ENCODE assay signal across 20 cellular contexts in the genomic region with DNA sequence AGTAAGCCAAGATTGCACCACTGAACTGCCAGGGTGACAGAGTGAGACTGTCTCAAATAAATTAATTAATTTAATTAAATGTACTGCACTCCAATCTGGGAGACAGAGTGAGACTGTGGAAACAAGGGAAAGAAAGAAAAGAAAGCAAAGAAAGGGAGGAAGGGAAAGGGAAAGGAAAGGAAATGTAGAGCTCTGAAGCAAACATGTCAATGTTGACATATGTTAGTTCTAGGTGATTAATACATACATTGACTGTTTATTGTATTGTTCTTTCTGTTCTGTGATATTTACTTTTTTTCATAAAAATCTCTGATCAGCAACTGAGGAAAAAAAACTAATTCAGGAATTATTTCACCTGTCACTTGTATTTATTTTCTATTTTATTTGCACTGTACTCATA.
DNase-seq lines count a peak whose midpoint lies in the region; ATAC-seq, FAIRE-seq and TF ChIP-seq lines count a peak whose summit lies in the region.
"Had no signal": no experiment of that assay in that cellular context is flagged by ENCODE, and none has a peak within 500 bp of the region (broad histone marks: within the 10 kb centered on the region; RNA-seq: fewer than 3 reads in every experiment).

No MANE protein-coding gene starts in this region.

- H3K27me3 ChIP-seq in PC-3 (ENCODE audit: low read length) (no peaks in the 10 kb centered on the region), endothelial cell of umbilical vein (ENCODE audit: control insufficient read depth in 2 of 2, insufficient read depth in 2 of 2, low read length in 2 of 2) (no peaks in the 10 kb centered on the region), trophoblast cell (ENCODE audit: insufficient read depth, low read length) (no peaks in the 10 kb centered on the region)
- H3K27me3 ChIP-seq: gastroesophageal sphincter, right lobe of liver had no signal

- H3K4me3 Mint-ChIP-seq in Calu3 (ENCODE audit: low read depth, unreplicated experiment) = peak overlapping the region; percentile 38
- H3K4me3 Mint-ChIP-seq in activated naive CD4-positive, alpha-beta T cell treated with anti-CD3 and anti-CD28 coated beads, Interleukin-2, amount 10 ng/mL, durations not matched to agents 7 days and 5 days = no peak overlapping the region
- H3K4me3 Mint-ChIP-seq: activated naive CD8-positive, alpha-beta T cell treated with anti-CD3 and anti-CD28 coated beads, Interleukin-2, amount 50 U/mL, for 24 hours; IgD-negative memory B cell; memory B cell; naive thymus-derived CD4-positive, alpha-beta T cell; T-helper 17 cell had no signal

- H3K4me1 ChIP-seq in PC-3 (ENCODE audit: insufficient read depth, low read length) (peaks cover 33% of the 10 kb centered on the region), endothelial cell of umbilical vein (ENCODE audit: control insufficient read depth, extremely low read depth, insufficient read depth, low read length) (peaks cover 26% of the 10 kb centered on the region), trophoblast cell (ENCODE audit: control insufficient read depth in 1 of 2, insufficient read depth in 2 of 2, low read length in 2 of 2) (peaks cover 0 to 2% of the 10 kb centered on the region in 2 experiments)
- H3K4me1 ChIP-seq: parathyroid adenoma, right lobe of liver had no signal

- H4K8ac ChIP-seq in trophoblast cell (ENCODE audit: low read depth, low read length) = no peak overlapping the region

- H3K4me1 Mint-ChIP-seq in Calu3 (ENCODE audit: low read depth, unreplicated experiment) = peaks cover 49% of the 10 kb centered on the region
- H3K4me1 Mint-ChIP-seq in activated naive CD4-positive, alpha-beta T cell treated with anti-CD3 and anti-CD28 coated beads, Interleukin-2, amount 10 ng/mL, durations not matched to agents 7 days and 5 days = no peaks in the 10 kb centered on the region
- H3K4me1 Mint-ChIP-seq: naive thymus-derived CD4-positive, alpha-beta T cell; T-helper 17 cell had no signal

- peaks cover 2% of the 10 kb centered on the region for H3K79me1 ChIP-seq in trophoblast cell (ENCODE audit: low read length)

- no peak for TF ChIP-seq POLR2A in endothelial cell of umbilical vein (IDR thresholded peaks at IDR 0.05; ENCODE audit: low read depth, low read length)

- H3K9me3 ChIP-seq in PC-3 (ENCODE audit: low read length) (no peaks in the 10 kb centered on the region), endothelial cell of umbilical vein (replicated peaks; ENCODE audit: control insufficient read depth, insufficient read depth, low read length) (no peaks in the 10 kb centered on the region), trophoblast cell (ENCODE audit: insufficient read depth, low read depth, low read length) (no peaks in the 10 kb centered on the region)
- H3K9me3 ChIP-seq: gastroesophageal sphincter, right lobe of liver had no signal

- peaks cover 7% of the 10 kb centered on the region for H3F3A ChIP-seq in PC-3 (ENCODE audit: low read length, unreplicated experiment)

- peak overlapping the region; percentile 91 for H3K27ac ChIP-seq in PC-3 (ENCODE audit: low read length)
- H3K27ac ChIP-seq in endothelial cell of umbilical vein (ENCODE audit: insufficient read depth, low read depth, low read length) = peak overlapping the region; percentile 90
- no peak overlapping the region for H3K27ac ChIP-seq in trophoblast cell (ENCODE audit: low read depth, low read length)
- H3K27ac ChIP-seq: parathyroid adenoma, right lobe of liver, WERI-Rb-1 had no signal

- peak overlapping the region; percentile 68 for H4K91ac ChIP-seq in trophoblast cell (ENCODE audit: low read depth, low read length)

- H3K4me3 ChIP-seq in PC-3 (ENCODE audit: low read length) (peak overlapping the region; percentile 23), endothelial cell of umbilical vein (replicated peaks in 1 of 3; ENCODE audit: insufficient read depth in 1 of 3, low read depth in 1 of 3, low read length in 3 of 3) (peak overlapping the region in 1 of 3 experiments; percentile 26), trophoblast cell (ENCODE audit: low read depth, low read length) (no peak overlapping the region)
- H3K4me3 ChIP-seq: gastroesophageal sphincter, right lobe of liver had no signal

- no peak overlapping the region for H3K14ac ChIP-seq in trophoblast cell (ENCODE audit: low read length)

- intact Hi-C loops in Calu3 (cut with micrococcal nuclease; ENCODE audit: unreplicated experiment) = loop anchor here (5.0 to 10.0 kb wide), 3 partner anchors 81 to 143 kb away; partner anchors contain the start of gene DENND5B
- intact Hi-C loops in PC-3 (cut with micrococcal nuclease) = loop anchor here (1.0 to 10.0 kb wide), 3 partner anchors 19 to 93 kb away; no protein-coding TSS in a partner anchor
- intact Hi-C loops in endothelial cell of umbilical vein (cut with micrococcal nuclease) = loop anchor here (1.0 to 2.0 kb wide), 4 partner anchors 15 to 145 kb away; no protein-coding TSS in a partner anchor

- no peaks in the 10 kb centered on the region for H3K9me2 ChIP-seq in PC-3 (replicated peaks; ENCODE audit: low read length)

- H2BK120ac ChIP-seq in trophoblast cell (ENCODE audit: insufficient read depth, low read length, poor library complexity) = no peak overlapping the region

- no TSS peak for BruUV-seq in Calu3 (replicated peaks; lab: Mats Ljungman, UMichigan)
- no TSS peak for BruUV-seq in PC-3 (replicated peaks; lab: Mats Ljungman, UMichigan)
- BruUV-seq in endothelial cell of umbilical vein (replicated peaks; lab: Mats Ljungman, UMichigan) = no TSS peak

- ATAC-seq in PC-3 = peak; percentile 74
- no peak for ATAC-seq in HG03469 (IDR thresholded peaks at IDR 0.05; ENCODE audit: unreplicated experiment)
- no peak for ATAC-seq in GM18870 (IDR thresholded peaks at IDR 0.05; ENCODE audit: unreplicated experiment)
- ATAC-seq: activated naive CD8-positive, alpha-beta T cell treated with anti-CD3 and anti-CD28 coated beads, Interleukin-2, amount 50 U/mL, for 24 hours; gastroesophageal sphincter; naive thymus-derived CD4-positive, alpha-beta T cell; T-helper 17 cell had no signal

- H3K27me3 Mint-ChIP-seq in Calu3 (ENCODE audit: unreplicated experiment) = no peaks in the 10 kb centered on the region
- H3K27me3 Mint-ChIP-seq in activated naive CD4-positive, alpha-beta T cell treated with anti-CD3 and anti-CD28 coated beads, Interleukin-2, amount 10 ng/mL, durations not matched to agents 7 days and 5 days = peaks cover 3% of the 10 kb centered on the region
- H3K27me3 Mint-ChIP-seq: IgD-negative memory B cell, memory B cell had no signal

- H4K12ac ChIP-seq in trophoblast cell (ENCODE audit: low read depth, low read length) = no peak overlapping the region

- CTCF ChIA-PET in Calu3 (lab: Charles Lee) = interaction anchor here (0.6 to 1.7 kb wide), 4 partner anchors 9 to 69 kb away, joined by 3 to 9 read pairs (median 3); no protein-coding TSS in a partner anchor
- CTCF ChIA-PET in PC-3 (lab: Charles Lee) = no interaction called here
- CTCF ChIA-PET in endothelial cell of umbilical vein (lab: Charles Lee) = interaction anchor here (1.0 to 2.6 kb wide), 11 partner anchors 9 to 101 kb away, joined by 3 to 13 read pairs (median 5); no protein-coding TSS in a partner anchor
- CTCF ChIA-PET in activated naive CD4-positive, alpha-beta T cell treated with anti-CD3 and anti-CD28 coated beads, Interleukin-2, amount 10 ng/mL, durations not matched to agents 7 days and 5 days (lab: Charles Lee) = no interaction called here

- no peaks in the 10 kb centered on the region for H3K9me1 ChIP-seq in endothelial cell of umbilical vein (replicated peaks; ENCODE audit: control insufficient read depth, extremely low read depth, insufficient read depth, low read length)

- H3K4ac ChIP-seq in trophoblast cell (ENCODE audit: low read depth, low read length) = no peak overlapping the region

- peak overlapping the region; percentile 84 for H2BK12ac ChIP-seq in trophoblast cell (ENCODE audit: low read length)

- peaks cover 2% of the 10 kb centered on the region for H3K9me3 Mint-ChIP-seq in Calu3 (ENCODE audit: low read depth, unreplicated experiment)
- H3K9me3 Mint-ChIP-seq in activated naive CD4-positive, alpha-beta T cell treated with anti-CD3 and anti-CD28 coated beads, Interleukin-2, amount 10 ng/mL, durations not matched to agents 7 days and 5 days = no peaks in the 10 kb centered on the region
- H3K9me3 Mint-ChIP-seq: activated naive CD8-positive, alpha-beta T cell treated with anti-CD3 and anti-CD28 coated beads, Interleukin-2, amount 50 U/mL, for 24 hours; activated T-helper 2 cell treated with anti-CD3 and anti-CD28 coated beads, Interferon-gamma antibody, Interleukin-2, Interleukin-4, amounts not matched to agents 10 μg/mL and 5 μg/mL and 100 μg/mL, durations not matched to agents 14 hours and 24 hours and 36 hours; IgD-negative memory B cell; memory B cell had no signal

- H2AK5ac ChIP-seq in trophoblast cell (ENCODE audit: low read length) = no peak overlapping the region

- no peak for TF ChIP-seq CTCF in Calu3 (IDR thresholded peaks at IDR 0.05; ENCODE audit: unreplicated experiment)
- TF ChIP-seq CTCF in PC-3 (conservative IDR thresholded peaks at IDR 0.05; ENCODE audit: low read depth, low read length) = no peak
- no peak for TF ChIP-seq CTCF in endothelial cell of umbilical vein (IDR thresholded peaks at IDR 0.05; ENCODE audit: extremely low read depth in 1 of 2, insufficient read depth in 1 of 2, low read depth in 1 of 2, low read length in 2 of 2)

- H4K20me1 ChIP-seq in PC-3 (ENCODE audit: low read length) (no peaks in the 10 kb centered on the region), endothelial cell of umbilical vein (replicated peaks; ENCODE audit: control insufficient read depth, extremely low read depth, insufficient read depth, low read length) (no peaks in the 10 kb centered on the region)

- peak overlapping the region; percentile 80 for H3K27ac Mint-ChIP-seq in Calu3 (ENCODE audit: unreplicated experiment)
- H3K27ac Mint-ChIP-seq in activated naive CD4-positive, alpha-beta T cell treated with anti-CD3 and anti-CD28 coated beads, Interleukin-2, amount 10 ng/mL, durations not matched to agents 7 days and 5 days = no peak overlapping the region
- H3K27ac Mint-ChIP-seq: activated naive CD8-positive, alpha-beta T cell treated with anti-CD3 and anti-CD28 coated beads, Interleukin-2, amount 50 U/mL, for 24 hours; activated T-helper 2 cell treated with anti-CD3 and anti-CD28 coated beads, Interferon-gamma antibody, Interleukin-2, Interleukin-4, amounts not matched to agents 10 μg/mL and 5 μg/mL and 100 μg/mL, durations not matched to agents 14 hours and 24 hours and 36 hours; naive thymus-derived CD4-positive, alpha-beta T cell; T-helper 17 cell had no signal

- H3K23ac ChIP-seq in trophoblast cell (ENCODE audit: low read length) = no peak overlapping the region

- H3K18ac ChIP-seq in trophoblast cell (ENCODE audit: low read length) = no peak overlapping the region

- H3K79me2 ChIP-seq in PC-3 (ENCODE audit: low read length) (no peaks in the 10 kb centered on the region), endothelial cell of umbilical vein (ENCODE audit: control insufficient read depth, insufficient read depth, low read length) (no peaks in the 10 kb centered on the region), trophoblast cell (ENCODE audit: control insufficient read depth, insufficient read depth, low read length, poor library complexity) (no peaks in the 10 kb centered on the region)
- H3K79me2 ChIP-seq: parathyroid adenoma had no signal

- POLR2A ChIA-PET in PC-3 (lab: Charles Lee; ENCODE audit: unreplicated experiment) (interaction anchor here (0.5 to 0.6 kb wide), 2 partner anchors 21 to 49 kb away, joined by 3 to 9 read pairs; no protein-coding TSS in a partner anchor), endothelial cell of umbilical vein (lab: Charles Lee) (interaction anchor here (1.0 kb wide), 2 partner anchors 28 to 99 kb away, joined by 3 to 4 read pairs; partner anchors contain the start of gene DENND5B)

- H3K36me3 Mint-ChIP-seq in Calu3 (ENCODE audit: insufficient read depth, unreplicated experiment) = no peaks in the 10 kb centered on the region
- no peaks in the 10 kb centered on the region for H3K36me3 Mint-ChIP-seq in activated naive CD4-positive, alpha-beta T cell treated with anti-CD3 and anti-CD28 coated beads, Interleukin-2, amount 10 ng/mL, durations not matched to agents 7 days and 5 days
- H3K36me3 Mint-ChIP-seq: naive thymus-derived CD4-positive, alpha-beta T cell had no signal

- dilution Hi-C loops in endothelial cell of umbilical vein (cut with MboI; ENCODE audit: extremely low pct_ligation_motif_present, low sequenced_read_pairs) = no loop called here

- peak; percentile 15 for FAIRE-seq in endothelial cell of umbilical vein (lab: Jason Lieb, UNC)

- H3K36me3 ChIP-seq in PC-3 (ENCODE audit: low read depth, low read length) (no peaks in the 10 kb centered on the region), endothelial cell of umbilical vein (ENCODE audit: control insufficient read depth in 2 of 2, extremely low read depth in 1 of 2, insufficient read depth in 2 of 2, low read length in 2 of 2) (no peaks in the 10 kb centered on the region), trophoblast cell (ENCODE audit: control insufficient read depth in 1 of 2, insufficient read depth in 2 of 2, low read length in 2 of 2) (peaks cover 4% of the 10 kb centered on the region in 2 experiments)

- H2AFZ ChIP-seq in PC-3 (ENCODE audit: low read length) (no peak overlapping the region), endothelial cell of umbilical vein (ENCODE audit: low read depth, low read length) (no peak overlapping the region), trophoblast cell (ENCODE audit: insufficient read depth, low read length, poor library complexity) (no peak overlapping the region)
- H2AFZ ChIP-seq: parathyroid adenoma had no signal

- H3K9ac ChIP-seq in PC-3 (ENCODE audit: low read length) (peak overlapping the region; percentile 67), endothelial cell of umbilical vein (replicated peaks; ENCODE audit: extremely low read depth, insufficient read depth, low read length) (peak overlapping the region; percentile 79), trophoblast cell (ENCODE audit: low read length) (no peak overlapping the region)
- H3K9ac ChIP-seq: parathyroid adenoma had no signal

- H2BK5ac ChIP-seq in trophoblast cell (ENCODE audit: low read depth, low read length, poor library complexity) = peak overlapping the region; percentile 31

- peak overlapping the region; percentile 81 for H3K4me2 ChIP-seq in PC-3 (ENCODE audit: low read length)
- peak overlapping the region; percentile 90 for H3K4me2 ChIP-seq in endothelial cell of umbilical vein (ENCODE audit: insufficient read depth, low read length)
- H3K4me2 ChIP-seq in trophoblast cell (ENCODE audit: low read length) = no peak overlapping the region

- DNase-seq in Calu3 = no peak
- no peak for DNase-seq in PC-3
- no peak for DNase-seq in endothelial cell of umbilical vein (ENCODE audit: low read depth, low spot score)
- DNase-seq in trophoblast cell = no peak
- no peak for DNase-seq in activated naive CD4-positive, alpha-beta T cell treated with anti-CD3 and anti-CD28 coated beads, Interleukin-2, amount 10 ng/mL, durations not matched to agents 7 days and 5 days
- DNase-seq: activated CD8-positive, alpha-beta memory T cell treated with anti-CD3 and anti-CD28 coated beads, Interleukin-2, amount 50 U/mL, for 4 hours; activated naive CD8-positive, alpha-beta T cell treated with anti-CD3 and anti-CD28 coated beads, Interleukin-2, amount 50 U/mL, for 24 hours; erythroblast; naive thymus-derived CD4-positive, alpha-beta T cell; NCI-H1694; right lobe of liver; T-helper 17 cell; WERI-Rb-1 had no signal

Comparison
In these comparisons a context has a peak if more than half of its experiments do, and no peak if none do; other contexts are left out.
1. CTCF ChIA-PET loops: an anchor here in Calu3 (0.6 to 1.7 kb wide) and endothelial cell of umbilical vein (1.0 to 2.6 kb wide); none called in PC-3 and activated naive CD4-positive, alpha-beta T cell treated with anti-CD3 and anti-CD28 coated beads, Interleukin-2, amount 10 ng/mL, durations not matched to agents 7 days and 5 days.